In the genomic region with DNA sequence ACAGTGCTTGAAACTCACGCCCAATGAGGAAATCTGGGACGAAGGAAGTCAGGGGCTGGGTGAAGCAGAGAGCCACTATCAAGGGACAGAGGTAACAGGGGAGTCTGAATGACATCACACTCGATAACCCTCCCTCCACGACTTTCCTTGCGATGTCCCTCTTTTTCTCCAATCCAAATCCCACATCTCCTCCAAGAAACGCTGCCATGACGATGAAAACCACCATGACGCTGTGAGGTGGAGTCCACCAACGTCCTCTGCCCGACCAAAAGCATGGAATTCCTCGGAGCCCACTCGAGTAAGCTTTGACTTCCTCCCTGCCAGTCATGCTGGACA, we compare ENCODE assay signal across 8 cellular contexts. TPM values are rescaled to one million over a fixed set of nuclear protein-coding genes. Genes with fewer than 3 reads are reported as not detected.
A peak's percentile ranks its signal among the peaks of the same experiment; 100 is the strongest.
DNase-seq lines count a peak whose midpoint lies in the region; ATAC-seq, FAIRE-seq and TF ChIP-seq lines count a peak whose summit lies in the region.

No MANE protein-coding gene starts in this region.

- H3K9ac ChIP-seq in GM23248 (peak overlapping the region; percentile 99), skeletal muscle tissue (ENCODE audit: low read depth in 1 of 3, low read length in 3 of 3) (peak overlapping the region; percentile 93 to 98 (median 95))

- peaks cover 8% of the 10 kb centered on the region for H3K27me3 Mint-ChIP-seq in glutamatergic neuron (ENCODE audit: unreplicated experiment)

- 6% methylated on average over 12 of the region's 12 CpGs for WGBS in GM23248 (ENCODE audit: low coverage in 1 of 2, low lambda C conversion rate in 2 of 2, missing lambda C conversion rate in 2 of 2), 2 experiments

- H3K4me1 Mint-ChIP-seq in glutamatergic neuron (ENCODE audit: low read depth, unreplicated experiment): peaks cover 21% of the 10 kb centered on the region

- H3K4me2 ChIP-seq in GM23248 (ENCODE audit: unreplicated experiment): peak overlapping the region; percentile 87

- peaks cover 12% of the 10 kb centered on the region; the same call in 1 of the 2 replicates for H3F3A ChIP-seq in GM23248 (ENCODE audit: insufficient read depth)

- ATAC-seq in GM21367 (IDR thresholded peaks at IDR 0.05; ENCODE audit: unreplicated experiment): no peak

- H3K79me2 ChIP-seq in GM23248 (ENCODE audit: insufficient read depth): peaks cover 73% of the 10 kb centered on the region

- H3K9me2 ChIP-seq in GM23248 (ENCODE audit: insufficient read depth): no peaks in the 10 kb centered on the region

- TF ChIP-seq CTCF in WI38 (IDR thresholded peaks at IDR 0.05; ENCODE audit: low read depth, low read length) (no peak), glutamatergic neuron (IDR thresholded peaks at IDR 0.05; ENCODE audit: partially characterized antibody, unreplicated experiment) (no peak)

- H2AFZ ChIP-seq in GM23248: no peak overlapping the region; the same call in 1 of the 2 replicates

- no peak for FAIRE-seq in urothelium cell line (lab: Jason Lieb, UNC)

- H4K20me1 ChIP-seq in GM23248 (ENCODE audit: insufficient read depth): no peaks in the 10 kb centered on the region

- no peaks in the 10 kb centered on the region for H3K36me3 Mint-ChIP-seq in glutamatergic neuron (ENCODE audit: unreplicated experiment)

- in situ Hi-C loops in GM23248 (cut with MboI): no loop called here

- H3K4me1 ChIP-seq in GM23248 (ENCODE audit: insufficient read depth): peaks cover 9% of the 10 kb centered on the region
- H3K4me1 ChIP-seq in skeletal muscle tissue (ENCODE audit: control insufficient read depth in 3 of 3, insufficient read depth in 3 of 3, low read length in 3 of 3): peaks cover 48 to 53% (median 50%) of the 10 kb centered on the region in 3 donors

- H3K27ac Mint-ChIP-seq in glutamatergic neuron (ENCODE audit: unreplicated experiment): peak overlapping the region; percentile 95

- H3K4me3 Mint-ChIP-seq in glutamatergic neuron (ENCODE audit: unreplicated experiment): peak overlapping the region; percentile 98

- peak overlapping the region; percentile 92 for H3K4me3 ChIP-seq in GM23248
- H3K4me3 ChIP-seq in WI38 (ENCODE audit: low read depth, low read length): peak overlapping the region; percentile 89
- H3K4me3 ChIP-seq in skeletal muscle tissue (ENCODE audit: low read length in 3 of 3): peak overlapping the region; percentile 87 to 96 (median 91)

- DNase-seq in GM23248: no peak
- no peak for DNase-seq in glutamatergic neuron
- DNase-seq in NOMO-1 treated with DMSO at 0.1 percent for 48 hours (lab: John Stamatoyannopoulos, UW; ENCODE audit: unreplicated experiment): no peak
- DNase-seq in urothelium cell line (ENCODE audit: low spot score): no peak
- DNase-seq in NCI-H1417 (lab: John Stamatoyannopoulos, UW): no peak

- H3K9me3 ChIP-seq in GM23248 (ENCODE audit: low read depth): no peaks in the 10 kb centered on the region
- H3K9me3 ChIP-seq in skeletal muscle tissue (ENCODE audit: control insufficient read depth in 3 of 3, low read length in 3 of 3): no peaks in the 10 kb centered on the region

- peaks cover 8% of the 10 kb centered on the region for H3K9me3 Mint-ChIP-seq in glutamatergic neuron (ENCODE audit: unreplicated experiment)

- H3K36me3 ChIP-seq in GM23248 (ENCODE audit: low read depth) (no peaks in the 10 kb centered on the region), skeletal muscle tissue (ENCODE audit: control insufficient read depth in 3 of 3, insufficient read depth in 3 of 3, low read length in 3 of 3) (peaks cover 0 to 7% (median 2%) of the 10 kb centered on the region in 3 donors)

- H3K27me3 ChIP-seq in GM23248 (replicated peaks; ENCODE audit: insufficient read depth): no peaks in the 10 kb centered on the region
- H3K27me3 ChIP-seq in skeletal muscle tissue (ENCODE audit: control insufficient read depth in 3 of 3, insufficient read depth in 3 of 3, low read length in 3 of 3): no peaks in the 10 kb centered on the region

- H3K27ac ChIP-seq in GM23248 (peak overlapping the region; percentile 97), skeletal muscle tissue (ENCODE audit: low read depth, low read length) (peak overlapping the region; percentile 98)

RNA-seq across cellular contexts. Expression of a gene that starts 1.0 kb away (rescaled TPM):
- total RNA-seq in GM23248 (2014; rRNA removed; shearing (Covaris generic)): 4.2 and 5.2 TPM in 2 replicates
- polyA plus RNA-seq in GM23248 (2016; fragmentation: Nextera tagmentation; extraction: Ambion mirVana): 4.2 and 4.9 TPM in 2 replicates
- total RNA-seq in glutamatergic neuron (ENCODE audit: unreplicated experiment) (65.7 TPM), skeletal muscle tissue (5.7 TPM)

RNA-seq across cellular contexts. Expression of a gene that starts 16.1 kb away (rescaled TPM):
- 8.9 and 11.0 TPM in 2 replicates for total RNA-seq in GM23248 (2014; rRNA removed; shearing (Covaris generic))
- 4.2 and 4.6 TPM in 2 replicates for polyA plus RNA-seq in GM23248 (2016; fragmentation: Nextera tagmentation; extraction: Ambion mirVana)
- 30.6 TPM for total RNA-seq in glutamatergic neuron (ENCODE audit: unreplicated experiment)
- total RNA-seq in skeletal muscle tissue: 2.6 TPM

RNA-seq across cellular contexts. Expression of a gene that starts 35.2 kb away (rescaled TPM):
- total RNA-seq in GM23248 (2014; rRNA removed; shearing (Covaris generic)): 0.32 and 2.5 TPM in 2 replicates
- 1.8 and 1.9 TPM in 2 replicates for polyA plus RNA-seq in GM23248 (2016; fragmentation: Nextera tagmentation; extraction: Ambion mirVana)
- total RNA-seq in glutamatergic neuron (ENCODE audit: unreplicated experiment) (2.5 TPM), skeletal muscle tissue (0.52 TPM)

RNA-seq across cellular contexts. Expression of a gene that starts 38.0 kb away (rescaled TPM):
- 147 and 157 TPM in 2 replicates for total RNA-seq in GM23248 (2014; rRNA removed; shearing (Covaris generic))
- polyA plus RNA-seq in GM23248 (2016; fragmentation: Nextera tagmentation; extraction: Ambion mirVana): 37.6 and 39.4 TPM in 2 replicates
- total RNA-seq in glutamatergic neuron (ENCODE audit: unreplicated experiment) (75.1 TPM), skeletal muscle tissue (52.7 TPM)

RNA-seq across cellular contexts. Expression of a gene that starts 57.9 kb away (rescaled TPM):
- total RNA-seq in GM23248 (2014; rRNA removed; shearing (Covaris generic)): 0.22 and 3.2 TPM in 2 replicates
- 2.4 and 3.2 TPM in 2 replicates for polyA plus RNA-seq in GM23248 (2016; fragmentation: Nextera tagmentation; extraction: Ambion mirVana)
- 10.9 TPM for total RNA-seq in glutamatergic neuron (ENCODE audit: unreplicated experiment)
- 1.0 TPM for total RNA-seq in skeletal muscle tissue
